In the genomic region with DNA sequence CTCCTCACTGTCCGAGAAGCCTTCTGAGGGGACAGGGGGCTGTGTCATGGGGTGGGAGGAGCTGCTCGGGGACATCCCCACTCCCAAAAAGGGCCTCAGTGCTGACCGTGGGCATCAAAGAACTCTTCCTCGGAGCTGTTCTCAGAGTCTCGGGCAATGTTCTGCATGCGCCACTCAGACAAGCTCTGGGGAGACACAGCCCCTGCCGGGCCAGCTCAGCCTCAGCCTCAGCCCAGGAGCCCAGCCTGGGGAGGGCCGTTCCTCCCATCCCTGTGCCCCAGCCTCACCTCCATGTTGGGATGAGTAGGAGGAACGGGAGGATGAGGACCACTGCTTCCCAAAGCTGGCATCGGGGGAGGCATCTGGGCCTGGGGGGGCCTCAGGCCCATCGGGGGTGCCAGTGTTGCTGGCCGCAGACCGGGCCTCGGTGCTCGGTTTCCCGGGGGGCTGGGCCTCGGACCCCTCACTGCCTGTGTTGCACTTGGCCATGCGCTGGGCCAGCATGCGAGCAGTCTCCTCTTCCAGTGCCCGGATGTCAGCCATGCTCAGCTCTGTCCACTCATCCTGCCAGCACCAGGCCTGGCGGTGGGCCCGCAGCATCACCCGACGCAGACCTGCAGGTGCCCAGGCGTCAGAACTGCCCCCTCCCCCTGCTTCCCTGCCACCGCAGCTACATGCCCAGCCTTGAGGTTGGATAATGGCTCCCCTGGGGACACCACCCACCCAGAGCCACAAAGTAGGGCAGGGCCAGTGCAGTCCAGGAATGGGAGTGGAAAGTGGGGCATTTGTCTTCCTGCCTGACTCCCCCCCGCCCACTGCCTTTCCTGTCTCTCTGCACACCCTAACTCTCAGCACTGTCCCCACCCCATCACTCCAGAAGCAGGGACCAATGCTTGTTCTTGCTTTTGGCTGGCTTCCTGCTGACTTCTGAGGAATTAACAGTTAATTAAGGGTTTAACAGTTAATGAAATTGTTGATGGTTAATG, we compare ENCODE assay signal across 25 cellular contexts. TPM values are rescaled to one million over a fixed set of nuclear protein-coding genes. Genes with fewer than 3 reads are reported as not detected.
DNase-seq lines count a peak whose midpoint lies in the region; ATAC-seq lines count a peak whose summit lies in the region.
"Had no signal": no experiment of that assay in that cellular context is flagged by ENCODE, and none has a peak within 500 bp of the region (broad histone marks: within the 10 kb centered on the region; RNA-seq: fewer than 3 reads in every experiment).

No MANE protein-coding gene starts in this region.

- no peaks in the 10 kb centered on the region for H3K27me3 Mint-ChIP-seq in activated T-helper 2 cell treated with anti-CD3 and anti-CD28 coated beads, Interferon-gamma antibody, Interleukin-2, Interleukin-4, amounts not matched to agents 10 μg/mL and 5 μg/mL and 100 μg/mL, durations not matched to agents 14 hours and 24 hours and 36 hours (ENCODE audit: low read depth)
- no peaks in the 10 kb centered on the region for H3K27me3 Mint-ChIP-seq in stimulated activated memory B cell treated with anti-CD40 and anti-IgM and Interleukin-4, amounts not matched to agents 10 μg/mL and 1 μg/mL and 100 μg/mL, for 72 hours
- H3K27me3 Mint-ChIP-seq: brain, memory B cell had no signal

- peaks cover 6% of the 10 kb centered on the region for H3K36me3 ChIP-seq in H7 (replicated peaks; ENCODE audit: control insufficient read depth, insufficient read depth, low read length)
- H3K36me3 ChIP-seq: SJSA1 had no signal

- no peaks in the 10 kb centered on the region for H3K9me3 Mint-ChIP-seq in activated T-helper 2 cell treated with anti-CD3 and anti-CD28 coated beads, Interferon-gamma antibody, Interleukin-2, Interleukin-4, amounts not matched to agents 10 μg/mL and 5 μg/mL and 100 μg/mL, durations not matched to agents 14 hours and 24 hours and 36 hours
- no peaks in the 10 kb centered on the region for H3K9me3 Mint-ChIP-seq in stimulated activated memory B cell treated with anti-CD40 and anti-IgM and Interleukin-4, amounts not matched to agents 10 μg/mL and 1 μg/mL and 100 μg/mL, for 72 hours
- H3K9me3 Mint-ChIP-seq: memory B cell had no signal

- H3K4me3 Mint-ChIP-seq in activated T-helper 2 cell treated with anti-CD3 and anti-CD28 coated beads, Interferon-gamma antibody, Interleukin-2, Interleukin-4, amounts not matched to agents 10 μg/mL and 5 μg/mL and 100 μg/mL, durations not matched to agents 14 hours and 24 hours and 36 hours (ENCODE audit: low read depth), result no peak overlapping the region
- no peak overlapping the region for H3K4me3 Mint-ChIP-seq in stimulated activated memory B cell treated with anti-CD40 and anti-IgM and Interleukin-4, amounts not matched to agents 10 μg/mL and 1 μg/mL and 100 μg/mL, for 72 hours
- H3K4me3 Mint-ChIP-seq: memory B cell had no signal

- H3K27me3 ChIP-seq in H7 (ENCODE audit: control insufficient read depth, insufficient read depth, low read length), result peaks cover 6% of the 10 kb centered on the region; the same call in 1 of the 2 replicates
- H3K27me3 ChIP-seq: heart left ventricle, SJSA1 had no signal

- peaks cover 14% of the 10 kb centered on the region for H3K4me1 Mint-ChIP-seq in activated T-helper 2 cell treated with anti-CD3 and anti-CD28 coated beads, Interferon-gamma antibody, Interleukin-2, Interleukin-4, amounts not matched to agents 10 μg/mL and 5 μg/mL and 100 μg/mL, durations not matched to agents 14 hours and 24 hours and 36 hours (ENCODE audit: low read depth)
- H3K4me1 Mint-ChIP-seq in stimulated activated memory B cell treated with anti-CD40 and anti-IgM and Interleukin-4, amounts not matched to agents 10 μg/mL and 1 μg/mL and 100 μg/mL, for 72 hours, result peaks cover 36% of the 10 kb centered on the region

- H3K27ac Mint-ChIP-seq in activated T-helper 2 cell treated with anti-CD3 and anti-CD28 coated beads, Interferon-gamma antibody, Interleukin-2, Interleukin-4, amounts not matched to agents 10 μg/mL and 5 μg/mL and 100 μg/mL, durations not matched to agents 14 hours and 24 hours and 36 hours, result peak overlapping the region; percentile 21
- H3K27ac Mint-ChIP-seq in stimulated activated memory B cell treated with anti-CD40 and anti-IgM and Interleukin-4, amounts not matched to agents 10 μg/mL and 1 μg/mL and 100 μg/mL, for 72 hours, result peak overlapping the region; percentile 9
- H3K27ac Mint-ChIP-seq: memory B cell had no signal

- intact Hi-C loops in activated T-helper 2 cell treated with anti-CD3 and anti-CD28 coated beads, Interferon-gamma antibody, Interleukin-2, Interleukin-4, amounts not matched to agents 10 μg/mL and 5 μg/mL and 100 μg/mL, durations not matched to agents 14 hours and 24 hours and 36 hours (cut with micrococcal nuclease), result no loop called here

- peaks cover 63% of the 10 kb centered on the region for H3K36me3 Mint-ChIP-seq in activated T-helper 2 cell treated with anti-CD3 and anti-CD28 coated beads, Interferon-gamma antibody, Interleukin-2, Interleukin-4, amounts not matched to agents 10 μg/mL and 5 μg/mL and 100 μg/mL, durations not matched to agents 14 hours and 24 hours and 36 hours (ENCODE audit: low read depth)
- H3K36me3 Mint-ChIP-seq in stimulated activated memory B cell treated with anti-CD40 and anti-IgM and Interleukin-4, amounts not matched to agents 10 μg/mL and 1 μg/mL and 100 μg/mL, for 72 hours, result peaks cover 59% of the 10 kb centered on the region

- H3K4me3 ChIP-seq in H7 (ENCODE audit: insufficient read depth, low read depth, low read length), result no peak overlapping the region
- H3K4me3 ChIP-seq: heart left ventricle, SJSA1 had no signal

- DNase-seq in activated effector memory CD4-positive, alpha-beta T cell treated with anti-CD3 and anti-CD28 coated beads, Interleukin-2, amount 50 U/mL, for 16 hours, result peak; percentile 59
- no peak for DNase-seq in activated effector memory CD4-positive, alpha-beta T cell treated with Interleukin-2 at 50 U/mL for 16 hours
- DNase-seq in H7 (peak; percentile 55), NCI-H1694 (lab: John Stamatoyannopoulos, UW) (no peak), NCI-H1930 (lab: John Stamatoyannopoulos, UW) (no peak)
- DNase-seq in activated T-helper 2 cell treated with anti-CD3 and anti-CD28 coated beads, Interferon-gamma antibody, Interleukin-2, Interleukin-4, amounts not matched to agents 10 μg/mL and 5 μg/mL and 100 μg/mL, durations not matched to agents 14 hours and 24 hours and 36 hours (ENCODE audit: low spot score), result no peak
- DNase-seq: activated CD8-positive, alpha-beta memory T cell treated with anti-CD3 and anti-CD28 coated beads for 24 hours; activated T-cell treated with anti-CD3 and anti-CD28 coated beads, Interleukin-2, amount 50 U/mL, for 48 hours; DMS 273 treated with DMSO at 0.1 percent for 48 hours; KG1; left cardiac atrium; NCI-H146; NCI-H526 treated with DMSO at 0.1 percent for 48 hours; nucleus accumbens; substantia nigra; T-helper 1 cell had no signal

- no peak for ATAC-seq in stimulated activated memory B cell treated with anti-CD40 and anti-IgM and Interleukin-4, amounts not matched to agents 10 μg/mL and 1 μg/mL and 100 μg/mL, for 72 hours
- no peak for ATAC-seq in HG02763 (IDR thresholded peaks at IDR 0.05; ENCODE audit: unreplicated experiment)
- ATAC-seq: heart left ventricle, left cardiac atrium had no signal

RNA-seq across cellular contexts. Expression of gene PITPNM1, which starts 5.1 kb away (rescaled TPM):
- total RNA-seq in H7 (2014; rRNA removed; shearing (Covaris generic)), result 36.9 and 37.5 TPM in 2 replicates
- 118 and 120 TPM in 2 replicates for total RNA-seq in activated T-helper 2 cell treated with anti-CD3 and anti-CD28 coated beads, Interferon-gamma antibody, Interleukin-2, Interleukin-4, amounts not matched to agents 10 μg/mL and 5 μg/mL and 100 μg/mL, durations not matched to agents 14 hours and 24 hours and 36 hours

RNA-seq across cellular contexts. Expression of gene CDK2AP2, which starts 7.9 kb away (rescaled TPM):
- total RNA-seq in H7 (2014; rRNA removed; shearing (Covaris generic)), result 28.6 and 38.1 TPM in 2 replicates
- 117 and 119 TPM in 2 replicates for total RNA-seq in activated T-helper 2 cell treated with anti-CD3 and anti-CD28 coated beads, Interferon-gamma antibody, Interleukin-2, Interleukin-4, amounts not matched to agents 10 μg/mL and 5 μg/mL and 100 μg/mL, durations not matched to agents 14 hours and 24 hours and 36 hours

RNA-seq across cellular contexts. Expression of gene AIP, which starts 17.3 kb away (rescaled TPM):
- total RNA-seq in H7 (2014; rRNA removed; shearing (Covaris generic)), result 40.8 and 51.2 TPM in 2 replicates
- 190 and 191 TPM in 2 replicates for total RNA-seq in activated T-helper 2 cell treated with anti-CD3 and anti-CD28 coated beads, Interferon-gamma antibody, Interleukin-2, Interleukin-4, amounts not matched to agents 10 μg/mL and 5 μg/mL and 100 μg/mL, durations not matched to agents 14 hours and 24 hours and 36 hours

RNA-seq across cellular contexts. Expression of gene CABP2, which starts 23.1 kb away (rescaled TPM):
- total RNA-seq in H7 (2014; rRNA removed; shearing (Covaris generic)), result not detected in 2 replicates
- not detected in 2 replicates for total RNA-seq in activated T-helper 2 cell treated with anti-CD3 and anti-CD28 coated beads, Interferon-gamma antibody, Interleukin-2, Interleukin-4, amounts not matched to agents 10 μg/mL and 5 μg/mL and 100 μg/mL, durations not matched to agents 14 hours and 24 hours and 36 hours
- total RNA-seq: fibroblast of villous mesenchyme, heart left ventricle, HT-29, left cardiac atrium, SJSA1, urinary bladder had no signal

RNA-seq across cellular contexts. Expression of gene TMEM134, which starts 31.1 kb away (rescaled TPM):
- 34.9 and 51.7 TPM in 2 replicates for total RNA-seq in H7 (2014; rRNA removed; shearing (Covaris generic))
- total RNA-seq in activated T-helper 2 cell treated with anti-CD3 and anti-CD28 coated beads, Interferon-gamma antibody, Interleukin-2, Interleukin-4, amounts not matched to agents 10 μg/mL and 5 μg/mL and 100 μg/mL, durations not matched to agents 14 hours and 24 hours and 36 hours, result 58.5 and 62.0 TPM in 2 replicates

Comparison
In these comparisons a context has a peak if more than half of its experiments do, and no peak if none do; other contexts are left out.
1. DNase-seq: peak in activated effector memory CD4-positive, alpha-beta T cell treated with anti-CD3 and anti-CD28 coated beads, Interleukin-2, amount 50 U/mL, for 16 hours (single experiment) and H7 (single experiment); none in activated effector memory CD4-positive, alpha-beta T cell treated with Interleukin-2 at 50 U/mL for 16 hours (single experiment), activated T-helper 2 cell treated with anti-CD3 and anti-CD28 coated beads, Interferon-gamma antibody, Interleukin-2, Interleukin-4, amounts not matched to agents 10 μg/mL and 5 μg/mL and 100 μg/mL, durations not matched to agents 14 hours and 24 hours and 36 hours (single experiment), NCI-H1694 (single experiment) and NCI-H1930 (0 of 2).